Comparison of ENCODE assay signal across 9 cellular contexts in genomic region chr12:94689002-94689645, GRCh38. TPM values are rescaled to one million over a fixed set of nuclear protein-coding genes. Genes with fewer than 3 reads are reported as not detected.
A peak's percentile ranks its signal among the peaks of the same experiment; 100 is the strongest.
DNase-seq lines count a peak whose midpoint lies in the region; ATAC-seq and TF ChIP-seq lines count a peak whose summit lies in the region.
"Had no signal": no experiment of that assay in that cellular context is flagged by ENCODE, and none has a peak within 500 bp of the region (broad histone marks: within the 10 kb centered on the region; RNA-seq: fewer than 3 reads in every experiment).

No MANE protein-coding gene starts in this region.

- peak overlapping the region; percentile 22 for H3K4me3 ChIP-seq in ovary

- WGBS in ovary, 3 donors: 14 to 18% (median 16%) methylated on average over 7 of the region's 7 CpGs

- no peak for TF ChIP-seq POLR2A in ovary (IDR thresholded peaks at IDR 0.05)

- CTCF ChIA-PET in activated CD4-positive, alpha-beta T cell treated with anti-CD3 and anti-CD28 coated beads, Interleukin-2, amount 10 ng/mL, durations not matched to agents 7 days and 5 days (lab: Charles Lee): no interaction called here

- peak overlapping the region; percentile 51 to 63 for H3K27ac ChIP-seq in ovary

- DNase-seq in GM10266 (ENCODE audit: extremely low spot score) (peak; percentile 24), dedifferentiated amniotic fluid mesenchymal stem cell (ENCODE audit: extremely low spot score) (peak; percentile 69), ovary (no peak), foreskin melanocyte (no peak), chondrocyte (ENCODE audit: low spot score) (no peak), NCI-H1105 (lab: John Stamatoyannopoulos, UW) (no peak)
- DNase-seq in activated CD4-positive, alpha-beta T cell treated with anti-CD3 and anti-CD28 coated beads, Interleukin-2, amount 10 ng/mL, durations not matched to agents 7 days and 5 days: no peak
- DNase-seq: NCI-H2107 had no signal

- H3K9me3 ChIP-seq in ovary: no peaks in the 10 kb centered on the region

- H3K9me3 Mint-ChIP-seq in chondrocyte (ENCODE audit: low read depth): no peaks in the 10 kb centered on the region
- no peaks in the 10 kb centered on the region for H3K9me3 Mint-ChIP-seq in activated CD4-positive, alpha-beta T cell treated with anti-CD3 and anti-CD28 coated beads, Interleukin-2, amount 10 ng/mL, durations not matched to agents 7 days and 5 days

- POLR2A ChIA-PET in activated CD4-positive, alpha-beta T cell treated with anti-CD3 and anti-CD28 coated beads, Interleukin-2, amount 10 ng/mL, durations not matched to agents 7 days and 5 days (lab: Charles Lee): no interaction called here

- ATAC-seq in HG03442 (IDR thresholded peaks at IDR 0.05; ENCODE audit: unreplicated experiment): peak; percentile 62

- no peak for TF ChIP-seq CTCF in GM10266 (IDR thresholded peaks at IDR 0.05; ENCODE audit: control insufficient read depth, insufficient read depth, low read depth, missing control alignments)
- TF ChIP-seq CTCF in ovary (IDR thresholded peaks at IDR 0.05): no peak
- no peak for TF ChIP-seq CTCF in chondrocyte (IDR thresholded peaks at IDR 0.05)

- TF ChIP-seq EP300 in ovary (IDR thresholded peaks at IDR 0.05): no peak

- no peak overlapping the region for H3K27ac Mint-ChIP-seq in chondrocyte (ENCODE audit: unreplicated experiment)
- no peak overlapping the region for H3K27ac Mint-ChIP-seq in activated CD4-positive, alpha-beta T cell treated with anti-CD3 and anti-CD28 coated beads, Interleukin-2, amount 10 ng/mL, durations not matched to agents 7 days and 5 days

- H3K27me3 Mint-ChIP-seq in chondrocyte (ENCODE audit: low read depth): peaks cover 2% of the 10 kb centered on the region
- H3K27me3 Mint-ChIP-seq in activated CD4-positive, alpha-beta T cell treated with anti-CD3 and anti-CD28 coated beads, Interleukin-2, amount 10 ng/mL, durations not matched to agents 7 days and 5 days: no peaks in the 10 kb centered on the region

- H3K36me3 ChIP-seq in ovary: no peaks in the 10 kb centered on the region

- intact Hi-C loops in ovary (cut with DNase I): no loop called here

- no peak overlapping the region for H3K4me3 Mint-ChIP-seq in chondrocyte (ENCODE audit: unreplicated experiment)
- H3K4me3 Mint-ChIP-seq in activated CD4-positive, alpha-beta T cell treated with anti-CD3 and anti-CD28 coated beads, Interleukin-2, amount 10 ng/mL, durations not matched to agents 7 days and 5 days: no peak overlapping the region

- no peaks in the 10 kb centered on the region for H3K36me3 Mint-ChIP-seq in chondrocyte (ENCODE audit: low read depth)
- H3K36me3 Mint-ChIP-seq in activated CD4-positive, alpha-beta T cell treated with anti-CD3 and anti-CD28 coated beads, Interleukin-2, amount 10 ng/mL, durations not matched to agents 7 days and 5 days (ENCODE audit: low read depth): no peaks in the 10 kb centered on the region

- no peaks in the 10 kb centered on the region for H3K27me3 ChIP-seq in ovary

- H3K4me1 ChIP-seq in ovary (ENCODE audit: insufficient read depth): peaks cover 17% of the 10 kb centered on the region

- no peaks in the 10 kb centered on the region for H3K4me1 Mint-ChIP-seq in chondrocyte (ENCODE audit: low read depth)
- H3K4me1 Mint-ChIP-seq in activated CD4-positive, alpha-beta T cell treated with anti-CD3 and anti-CD28 coated beads, Interleukin-2, amount 10 ng/mL, durations not matched to agents 7 days and 5 days: no peaks in the 10 kb centered on the region

RNA-seq across cellular contexts. Expression of gene TMCC3, which starts 38.8 kb away (rescaled TPM):
- total RNA-seq in ovary (10 to 100 TPM in 4 of 7 donors, 1 to 10 TPM in 3; 4.8 to 24.6 (median 11.1) TPM), chondrocyte (0.17 to 0.65 TPM (median 0.59 TPM) in 3 replicates)
- 1 to 10 TPM; 7.4 to 9.6 TPM for polyA plus RNA-seq in ovary
- total RNA-seq in activated CD4-positive, alpha-beta T cell treated with anti-CD3 and anti-CD28 coated beads, Interleukin-2, amount 10 ng/mL, durations not matched to agents 7 days and 5 days: under 1 TPM; 0.17 to 0.23 TPM

Comparison
In these comparisons a context has a peak if more than half of its experiments do, and no peak if none do; other contexts are left out.
1. DNase-seq: peak in GM10266 (single experiment) and dedifferentiated amniotic fluid mesenchymal stem cell (single experiment); none in ovary (0 of 5), foreskin melanocyte (single experiment), chondrocyte (single experiment), NCI-H1105 (single experiment) and activated CD4-positive, alpha-beta T cell treated with anti-CD3 and anti-CD28 coated beads, Interleukin-2, amount 10 ng/mL, durations not matched to agents 7 days and 5 days (single experiment).